In genomic region chr13:24512208-24513068, GRCh38 we compare ENCODE assay signal across 1 cellular context.
TF ChIP-seq lines count a peak whose summit lies in the region.

Gene PARP4, minus strand, starts transcription at chr13:24512778. Its CDS starts 9,002 bp downstream, at chr13:24503776.

TF ChIP-seq in HepG2, 621 proteins besides CTCF, POLR2A, EP300 and RAD21 (continued from another document and continues in another):
- TF ChIP-seq SALL1 (CRISPR knock-in tag; IDR thresholded peaks at IDR 0.05) (peak; percentile 80), SAP130 (CRISPR knock-in tag; IDR thresholded peaks at IDR 0.05; ENCODE audit: low read depth) (peak; percentile 76), TRIM22 (IDR thresholded peaks at IDR 0.05) (no peak), BRD4 (CRISPR knock-in tag; IDR thresholded peaks at IDR 0.05) (peak; percentile 86; the same call in 1 of the 2 replicates), ZNF441 (CRISPR knock-in tag; IDR thresholded peaks at IDR 0.05; ENCODE audit: borderline replicate concordance) (peak; percentile 92), ATF3 (CRISPR knock-in tag; IDR thresholded peaks at IDR 0.05) (peak; percentile 63), ZFP36L2 (CRISPR knock-in tag; IDR thresholded peaks at IDR 0.05) (no peak), E2F1 (CRISPR knock-in tag; IDR thresholded peaks at IDR 0.05) (peak; percentile 84), SKI (IDR thresholded peaks at IDR 0.05; ENCODE audit: partially characterized antibody) (peak; percentile 6), ZBTB4 (CRISPR knock-in tag; IDR thresholded peaks at IDR 0.05; ENCODE audit: borderline replicate concordance) (peak; percentile 73; the same call in 1 of the 2 replicates), ZMAT5 (CRISPR knock-in tag; IDR thresholded peaks at IDR 0.05; ENCODE audit: borderline replicate concordance, low read depth) (no peak), TIGD3 (CRISPR knock-in tag; IDR thresholded peaks at IDR 0.05; ENCODE audit: borderline replicate concordance) (no peak), ZFX (CRISPR knock-in tag; IDR thresholded peaks at IDR 0.05; ENCODE audit: low read depth) (peak; percentile 92), ZNF234 (CRISPR knock-in tag; conservative IDR thresholded peaks at IDR 0.05) (0 out of 2 replicates have a peak, but pooled peaks have one; percentile 83), ZNF552 (CRISPR knock-in tag; IDR thresholded peaks at IDR 0.05; ENCODE audit: borderline replicate concordance) (peak; percentile 74; the same call in 1 of the 2 replicates), GATAD2A (CRISPR knock-in tag; IDR thresholded peaks at IDR 0.05) (peak; percentile 66), MTA1 (CRISPR knock-in tag; IDR thresholded peaks at IDR 0.05; ENCODE audit: borderline replicate concordance) (peak; percentile 76; the same call in 1 of the 2 replicates), ESRRA (CRISPR knock-in tag; IDR thresholded peaks at IDR 0.05; ENCODE audit: low read depth) (peak; percentile 31; the same call in 1 of the 2 replicates), KIAA2018 (CRISPR knock-in tag; IDR thresholded peaks at IDR 0.05; ENCODE audit: borderline replicate concordance) (0 out of 2 replicates have a peak, but pooled peaks have one; percentile 46), KDM6A (CRISPR knock-in tag; IDR thresholded peaks at IDR 0.05; ENCODE audit: low read depth) (no peak), TGIF2 (CRISPR knock-in tag; IDR thresholded peaks at IDR 0.05) (peak; percentile 66; the same call in 1 of the 2 replicates), HMG20B (CRISPR knock-in tag; conservative IDR thresholded peaks at IDR 0.05) (no peak; the same call in 1 of the 2 replicates), ZNF652 (CRISPR knock-in tag; IDR thresholded peaks at IDR 0.05; ENCODE audit: borderline replicate concordance, low read depth) (no peak), ZMAT3 (CRISPR knock-in tag; conservative IDR thresholded peaks at IDR 0.05) (peak; percentile 95), HIVEP1 (CRISPR knock-in tag; IDR thresholded peaks at IDR 0.05) (peak; percentile 84; the same call in 1 of the 2 replicates), SOX13 (IDR thresholded peaks at IDR 0.05) (no peak), SOX13 (CRISPR knock-in tag; conservative IDR thresholded peaks at IDR 0.05 in 1 of 2, IDR thresholded peaks at IDR 0.05 in 1 of 2) (peak in 1 of 2 experiments; percentile 53; a peak in 2 of 4 replicates), ATRX (CRISPR knock-in tag; IDR thresholded peaks at IDR 0.05; ENCODE audit: borderline replicate concordance) (no peak), IRF2 (CRISPR knock-in tag; IDR thresholded peaks at IDR 0.05) (no peak), TOE1 (CRISPR knock-in tag; IDR thresholded peaks at IDR 0.05) (no peak), ARID4A (CRISPR knock-in tag; IDR thresholded peaks at IDR 0.05; ENCODE audit: borderline replicate concordance) (peak; percentile 90), THRA (CRISPR knock-in tag; IDR thresholded peaks at IDR 0.05; ENCODE audit: borderline replicate concordance) (peak; percentile 43; the same call in 1 of the 2 replicates)
